Comparison of ENCODE assay signal across 7 cellular contexts in the genomic region with DNA sequence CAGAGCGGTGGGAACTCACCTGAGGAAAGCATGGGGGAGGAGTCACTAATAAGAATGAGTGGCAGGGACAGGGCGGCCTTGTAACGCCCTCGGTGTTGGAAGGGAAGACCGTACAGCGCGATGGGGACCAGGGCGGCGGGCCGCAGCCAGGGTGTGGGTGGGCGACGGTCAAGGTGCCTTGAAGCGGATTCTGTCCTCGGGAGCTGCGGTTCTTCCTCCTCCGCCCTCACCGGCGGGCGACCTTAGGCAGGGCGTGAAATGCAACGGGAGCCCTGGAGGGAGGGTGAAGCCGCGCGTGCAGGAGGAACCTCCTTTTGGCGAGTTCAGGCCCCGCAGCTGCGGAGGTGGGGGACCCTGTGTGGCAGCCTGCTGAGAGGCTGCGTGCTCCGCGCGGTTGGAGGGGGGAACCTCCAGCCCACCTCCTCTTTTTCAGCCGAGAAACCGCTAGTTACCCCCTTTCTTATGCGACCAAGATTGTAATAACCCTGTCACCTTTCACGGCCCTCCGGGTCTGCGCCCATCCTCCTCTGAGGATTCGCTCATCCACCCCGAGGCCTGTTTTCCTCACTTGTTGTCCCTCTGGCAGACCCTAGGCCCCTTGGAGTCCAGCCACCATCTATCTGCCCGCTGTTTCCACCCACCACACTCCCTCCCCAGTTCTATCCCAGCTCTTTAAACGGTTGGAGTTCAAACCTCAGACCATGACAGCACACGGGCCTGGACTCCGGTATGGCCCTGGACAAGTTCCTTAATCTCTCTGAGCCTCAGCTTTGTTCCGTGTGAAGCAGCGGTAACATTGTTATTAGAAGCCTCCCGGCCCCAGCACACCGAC. TPM values are rescaled to one million over a fixed set of nuclear protein-coding genes. Genes with fewer than 3 reads are reported as not detected.
DNase-seq lines count a peak whose midpoint lies in the region; ATAC-seq and TF ChIP-seq lines count a peak whose summit lies in the region.

No MANE protein-coding gene starts in this region.

- H3K4me3 ChIP-seq in Jurkat, Clone E6-1 (ENCODE audit: low read length), result peak overlapping the region; percentile 64
- H3K4me3 ChIP-seq in mesodermal cell (ENCODE audit: extremely low read depth, insufficient read depth, low read length, poor library complexity, severe bottlenecking), result peak overlapping the region; percentile 58
- peak overlapping the region; percentile 50 for H3K4me3 ChIP-seq in urinary bladder (ENCODE audit: low read depth, low read length)

- peak; percentile 72 for ATAC-seq in GM21786 (IDR thresholded peaks at IDR 0.05; ENCODE audit: unreplicated experiment)

- no peak for TF ChIP-seq CTCF in GM13976 (IDR thresholded peaks at IDR 0.05; ENCODE audit: borderline replicate concordance, control extremely low read depth, extremely low read depth, insufficient read depth, missing control alignments)

- no peaks in the 10 kb centered on the region for H3K36me3 ChIP-seq in mesodermal cell (ENCODE audit: control insufficient read depth, insufficient read depth, low read length)
- H3K36me3 ChIP-seq in urinary bladder (ENCODE audit: insufficient read depth), result no peaks in the 10 kb centered on the region

- WGBS in mesodermal cell (ENCODE audit: insufficient coverage in 2 of 2), 2 experiments, result 26 to 34% methylated on average over 32 to 38 of the region's 47 CpGs
- 21% methylated on average over 47 of the region's 47 CpGs for WGBS in urinary bladder

- peaks cover 6% of the 10 kb centered on the region for H3K4me1 ChIP-seq in mesodermal cell (ENCODE audit: control insufficient read depth, insufficient read depth, low read length, poor library complexity, severe bottlenecking)
- no peaks in the 10 kb centered on the region for H3K4me1 ChIP-seq in urinary bladder (ENCODE audit: insufficient read depth)

- in situ Hi-C loops in GM13976 (cut with MboI; ENCODE audit: low sequenced_read_pairs, unreplicated experiment), result no loop called here

- H3K9me3 ChIP-seq in mesodermal cell (ENCODE audit: control insufficient read depth, low read length), result no peaks in the 10 kb centered on the region

- H3K27ac ChIP-seq in mesodermal cell (ENCODE audit: low read depth, low read length, severe bottlenecking) (peak overlapping the region; percentile 99), urinary bladder (ENCODE audit: low read depth) (no peak overlapping the region)

- DNase-seq in GM13976 (ENCODE audit: low spot score) (peak; percentile 80), SK-N-DZ (ENCODE audit: low spot score) (peak; percentile 78), ecto neural progenitor cell (ENCODE audit: low spot score) (peak; percentile 54)
- no peak for DNase-seq in Jurkat, Clone E6-1 (ENCODE audit: low read depth, low spot score)

RNA-seq across cellular contexts. Expression of a gene that starts 0.8 kb away (rescaled TPM):
- polyA plus RNA-seq in Jurkat, Clone E6-1 (2012; ENCODE audit: insufficient read depth, insufficient read length), result not detected
- polyA plus RNA-seq in SK-N-DZ (2014; cell fraction: cytosol; rRNA removed), result not detected in 2 replicates
- polyA plus RNA-seq in SK-N-DZ (2014; cell fraction: nucleus; rRNA removed), result not detected in 2 replicates
- 11.2 TPM for polyA plus RNA-seq in mesodermal cell (2013, experiment 1 of 2)
- polyA plus RNA-seq in mesodermal cell (2013, experiment 2 of 2), result 14.9 TPM
- total RNA-seq in urinary bladder, result not detected
- polyA plus RNA-seq in urinary bladder, result not detected

RNA-seq across cellular contexts. Expression of a gene that starts 38.4 kb away (rescaled TPM):
- polyA plus RNA-seq in Jurkat, Clone E6-1 (2012; ENCODE audit: insufficient read depth, insufficient read length), result 18.7 TPM
- polyA plus RNA-seq in SK-N-DZ (2014; cell fraction: cytosol; rRNA removed), result 11.0 and 12.2 TPM in 2 replicates
- 10.0 and 10.6 TPM in 2 replicates for polyA plus RNA-seq in SK-N-DZ (2014; cell fraction: nucleus; rRNA removed)
- 22.5 TPM for polyA plus RNA-seq in mesodermal cell (2013, experiment 1 of 2)
- polyA plus RNA-seq in mesodermal cell (2013, experiment 2 of 2), result 25.4 TPM
- total RNA-seq in urinary bladder, result 35.3 TPM
- polyA plus RNA-seq in urinary bladder, result 28.0 TPM

RNA-seq across cellular contexts. Expression of a gene that starts 50.5 kb away (rescaled TPM):
- not detected for polyA plus RNA-seq in Jurkat, Clone E6-1 (2012; ENCODE audit: insufficient read depth, insufficient read length)
- not detected in 2 replicates for polyA plus RNA-seq in SK-N-DZ (2014; cell fraction: cytosol; rRNA removed)
- polyA plus RNA-seq in SK-N-DZ (2014; cell fraction: nucleus; rRNA removed), result not detected in 2 replicates
- 0.44 TPM for polyA plus RNA-seq in mesodermal cell (2013, experiment 1 of 2)
- 0.15 TPM for polyA plus RNA-seq in mesodermal cell (2013, experiment 2 of 2)
- 5.7 TPM for total RNA-seq in urinary bladder
- 0.06 TPM for polyA plus RNA-seq in urinary bladder
